19 cellular contexts compared by ENCODE assay signal in the genomic region with DNA sequence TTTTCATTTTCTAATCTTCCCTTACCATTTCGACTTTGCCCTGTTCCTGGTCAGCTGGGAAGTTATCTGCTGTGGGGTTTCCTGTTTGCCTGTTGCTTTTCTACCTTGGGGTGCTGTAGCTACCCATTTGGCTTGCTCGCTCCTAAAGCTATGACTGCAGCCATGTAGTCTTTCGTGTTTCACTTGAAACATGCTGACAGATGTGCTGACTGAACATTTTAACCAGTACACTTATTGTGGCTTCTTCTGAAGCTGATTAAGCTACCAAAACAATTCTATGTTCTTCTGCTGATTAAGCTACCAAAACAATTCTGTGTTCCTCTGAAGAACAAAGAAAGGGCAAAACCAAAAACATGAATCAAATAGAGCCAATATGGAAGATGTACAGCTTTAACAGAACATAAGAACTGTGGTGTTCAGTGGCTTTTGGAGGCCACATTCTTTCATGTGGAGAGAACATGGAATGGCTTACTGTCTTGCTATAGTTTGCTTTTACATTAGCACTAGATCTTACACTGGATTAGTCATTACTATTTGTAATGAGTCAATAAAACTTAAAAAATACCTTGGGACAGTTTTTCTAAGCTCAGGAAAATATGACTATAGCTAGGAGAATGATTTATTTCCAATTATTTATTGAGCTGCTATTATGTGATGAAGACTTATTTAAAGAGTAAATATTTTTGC.
DNase-seq lines count a peak whose midpoint lies in the region; ATAC-seq and TF ChIP-seq lines count a peak whose summit lies in the region.
"Had no signal": no experiment of that assay in that cellular context is flagged by ENCODE, and none has a peak within 500 bp of the region (broad histone marks: within the 10 kb centered on the region; RNA-seq: fewer than 3 reads in every experiment).

No MANE protein-coding gene starts in this region.

- H3K4me1 ChIP-seq in GM23338 (ENCODE audit: insufficient read depth) = peaks cover 8% of the 10 kb centered on the region
- H3K4me1 ChIP-seq in PC-3 (ENCODE audit: insufficient read depth, low read length) = peaks cover 27% of the 10 kb centered on the region
- peaks cover 27 to 32% of the 10 kb centered on the region in 2 donors for H3K4me1 ChIP-seq in gastrocnemius medialis
- H3K4me1 ChIP-seq: Caco-2, uterus had no signal

- no peaks in the 10 kb centered on the region for H3K27me3 Mint-ChIP-seq in GM23338 (ENCODE audit: insufficient read depth, low read depth, poor library complexity)
- H3K27me3 Mint-ChIP-seq in effector memory CD8-positive, alpha-beta T cell = no peaks in the 10 kb centered on the region

- ATAC-seq in GM23338 (no peak), PC-3 (peak; percentile 39; the same call in 1 of the 2 replicates), gastrocnemius medialis (no peak), HG03565 (IDR thresholded peaks at IDR 0.05; ENCODE audit: unreplicated experiment) (no peak), HG03520 (IDR thresholded peaks at IDR 0.05; ENCODE audit: unreplicated experiment) (no peak), GM18909 (IDR thresholded peaks at IDR 0.05; ENCODE audit: poor library complexity, unreplicated experiment) (no peak)
- no peak for ATAC-seq in effector memory CD8-positive, alpha-beta T cell (replicated peaks)
- ATAC-seq: left colon had no signal

- CTCF ChIA-PET in PC-3 (lab: Charles Lee) = no interaction called here

- H3K27me3 ChIP-seq in GM23338 (ENCODE audit: insufficient read depth) (no peaks in the 10 kb centered on the region), PC-3 (ENCODE audit: low read length) (no peaks in the 10 kb centered on the region), gastrocnemius medialis (no peaks in the 10 kb centered on the region)
- H3K27me3 ChIP-seq: SJSA1, uterus had no signal

- no peaks in the 10 kb centered on the region for H3K36me3 ChIP-seq in GM23338 (ENCODE audit: insufficient read depth)
- H3K36me3 ChIP-seq in PC-3 (ENCODE audit: low read depth, low read length) = no peaks in the 10 kb centered on the region
- no peaks in the 10 kb centered on the region for H3K36me3 ChIP-seq in gastrocnemius medialis
- H3K36me3 ChIP-seq: SJSA1, uterus had no signal

- no peak overlapping the region for H3K4me3 Mint-ChIP-seq in GM23338
- H3K4me3 Mint-ChIP-seq in effector memory CD8-positive, alpha-beta T cell = no peak overlapping the region

- H3K4me2 ChIP-seq in GM23338 (no peak overlapping the region), PC-3 (ENCODE audit: low read length) (no peak overlapping the region)

- TF ChIP-seq POLR2A in gastrocnemius medialis (IDR thresholded peaks at IDR 0.05) = no peak

- H3K9me3 ChIP-seq in PC-3 (ENCODE audit: low read length) (no peaks in the 10 kb centered on the region), gastrocnemius medialis (no peaks in the 10 kb centered on the region)
- H3K9me3 ChIP-seq: Caco-2, SJSA1, uterus had no signal

- H3F3A ChIP-seq in GM23338 (replicated peaks; ENCODE audit: low read depth) = no peaks in the 10 kb centered on the region
- H3F3A ChIP-seq in PC-3 (ENCODE audit: low read length, unreplicated experiment) = no peaks in the 10 kb centered on the region

- H3K9me3 Mint-ChIP-seq in GM23338 = no peaks in the 10 kb centered on the region
- H3K9me3 Mint-ChIP-seq in effector memory CD8-positive, alpha-beta T cell = peaks cover 0 to under 1% of the 10 kb centered on the region in 2 donors
- H3K9me3 Mint-ChIP-seq: activated T-helper 2 cell treated with anti-CD3 and anti-CD28 coated beads, Interferon-gamma antibody, Interleukin-2, Interleukin-4, amounts not matched to agents 10 μg/mL and 5 μg/mL and 100 μg/mL, durations not matched to agents 14 hours and 24 hours and 36 hours had no signal

- H3K9me2 ChIP-seq in GM23338 (ENCODE audit: insufficient read depth) = no peaks in the 10 kb centered on the region
- no peaks in the 10 kb centered on the region for H3K9me2 ChIP-seq in PC-3 (replicated peaks; ENCODE audit: low read length)

- no peak overlapping the region for H3K4me3 ChIP-seq in GM23338
- no peak overlapping the region for H3K4me3 ChIP-seq in PC-3 (ENCODE audit: low read length)
- no peak overlapping the region for H3K4me3 ChIP-seq in epithelial cell of esophagus (ENCODE audit: low read length)
- no peak overlapping the region for H3K4me3 ChIP-seq in gastrocnemius medialis
- H3K4me3 ChIP-seq: SJSA1, uterus had no signal

- H2AFZ ChIP-seq in GM23338 (peak overlapping the region; percentile 11; the same call in 1 of the 2 replicates), PC-3 (ENCODE audit: low read length) (no peak overlapping the region)

- intact Hi-C loops in PC-3 (cut with micrococcal nuclease) (loop anchor here (5.0 kb wide), 1 partner anchor 65 kb away; no protein-coding TSS in a partner anchor), gastrocnemius medialis (cut with DNase I; ENCODE audit: low total_unique reads) (loop anchor here (1.0 kb wide), 1 partner anchor 38 kb away; no protein-coding TSS in a partner anchor)

- POLR2A ChIA-PET in PC-3 (lab: Charles Lee; ENCODE audit: unreplicated experiment) = interaction anchor here (0.5 kb wide), 1 partner anchor 418 kb away, joined by 5 read pairs; no protein-coding TSS in a partner anchor

- TF ChIP-seq CTCF in GM23338 (conservative IDR thresholded peaks at IDR 0.05; ENCODE audit: low read depth in 2 of 2) (no peak), PC-3 (conservative IDR thresholded peaks at IDR 0.05; ENCODE audit: low read depth, low read length) (no peak), epithelial cell of esophagus (IDR thresholded peaks at IDR 0.05; ENCODE audit: insufficient read depth, low read depth, low read length, missing control alignments) (no peak), gastrocnemius medialis (IDR thresholded peaks at IDR 0.05 in 4 of 5, conservative IDR thresholded peaks at IDR 0.05 in 1 of 5) (no peak)

- DNase-seq in GM23338 (ENCODE audit: low spot score) (no peak), PC-3 (peak; percentile 39), epithelial cell of esophagus (ENCODE audit: low read depth) (peak; percentile 21), gastrocnemius medialis (no peak)
- DNase-seq in effector memory CD8-positive, alpha-beta T cell = no peak
- DNase-seq: Caco-2; effector memory CD4-positive, alpha-beta T cell; left colon; MV-4-11; NCI-H187 treated with DMSO at 0.1 percent for 48 hours; NCI-H510A; occipital lobe; stimulated activated CD8-positive, alpha-beta memory T cell treated with anti-CD3 and anti-CD28 coated beads, Interleukin-4, amount 100 ng/mL, for 48 hours; uterus had no signal

- H3K79me2 ChIP-seq in GM23338 (replicated peaks; ENCODE audit: insufficient read depth) (no peaks in the 10 kb centered on the region), PC-3 (ENCODE audit: low read length) (no peaks in the 10 kb centered on the region)

- no peaks in the 10 kb centered on the region for H3K36me3 Mint-ChIP-seq in GM23338 (ENCODE audit: low read depth)
- H3K36me3 Mint-ChIP-seq in effector memory CD8-positive, alpha-beta T cell (ENCODE audit: insufficient read depth) = no peaks in the 10 kb centered on the region

- H3K27ac ChIP-seq in GM23338 (ENCODE audit: low read depth) = no peak overlapping the region
- H3K27ac ChIP-seq in PC-3 (ENCODE audit: low read length) = no peak overlapping the region
- peak overlapping the region; percentile 17 to 40 (median 34) for H3K27ac ChIP-seq in gastrocnemius medialis
- H3K27ac ChIP-seq: SJSA1, uterus had no signal

- peaks cover 11% of the 10 kb centered on the region for H3K4me1 Mint-ChIP-seq in GM23338
- no peaks in the 10 kb centered on the region for H3K4me1 Mint-ChIP-seq in effector memory CD8-positive, alpha-beta T cell (ENCODE audit: low read depth in 2 of 2)

- no peak overlapping the region for H3K9ac ChIP-seq in PC-3 (ENCODE audit: low read length)

- H4K20me1 ChIP-seq in GM23338 (replicated peaks; ENCODE audit: insufficient read depth) (no peaks in the 10 kb centered on the region), PC-3 (ENCODE audit: low read length) (no peaks in the 10 kb centered on the region)

- peak overlapping the region; percentile 52 for H3K27ac Mint-ChIP-seq in GM23338
- H3K27ac Mint-ChIP-seq in effector memory CD8-positive, alpha-beta T cell = no peak overlapping the region
- H3K27ac Mint-ChIP-seq: activated T-helper 2 cell treated with anti-CD3 and anti-CD28 coated beads, Interferon-gamma antibody, Interleukin-2, Interleukin-4, amounts not matched to agents 10 μg/mL and 5 μg/mL and 100 μg/mL, durations not matched to agents 14 hours and 24 hours and 36 hours had no signal

- BruUV-seq in PC-3 (replicated peaks; lab: Mats Ljungman, UMichigan) = no TSS peak

- in situ Hi-C loops in gastrocnemius medialis (cut with MboI; ENCODE audit: low sequenced_read_pairs in 4 of 4) = loop anchor here in 2 of 4 donors (25.0 kb wide), 1 partner anchor 425 kb away; no protein-coding TSS in a partner anchor

TF ChIP-seq in GM23338, 12 proteins besides CTCF, POLR2A, EP300 and RAD21 (continues in another document):
- no peak for TF ChIP-seq REST (IDR thresholded peaks at IDR 0.05; ENCODE audit: unreplicated experiment)

Comparison
In these comparisons a context has a peak if more than half of its experiments do, and no peak if none do; other contexts are left out.
1. DNase-seq: peak in PC-3 (single experiment) and epithelial cell of esophagus (single experiment); none in GM23338 (single experiment), gastrocnemius medialis (0 of 2) and effector memory CD8-positive, alpha-beta T cell (0 of 3).
2. H3K27ac ChIP-seq: peak in gastrocnemius medialis (4 of 4); none in GM23338 (single experiment) and PC-3 (single experiment).